9 cellular contexts compared by ENCODE assay signal in genomic region chr10:69223028-69223342, GRCh38. TPM values are rescaled to one million over a fixed set of nuclear protein-coding genes. Genes with fewer than 3 reads are reported as not detected.
DNase-seq lines count a peak whose midpoint lies in the region; ATAC-seq and TF ChIP-seq lines count a peak whose summit lies in the region.
"Had no signal": no experiment of that assay in that cellular context is flagged by ENCODE, and none has a peak within 500 bp of the region (broad histone marks: within the 10 kb centered on the region; RNA-seq: fewer than 3 reads in every experiment).

No MANE protein-coding gene starts in this region.

- no peak overlapping the region for H4K5ac ChIP-seq in H9 (ENCODE audit: insufficient read length, low read depth, low read length)

- no peak overlapping the region for H3K23ac ChIP-seq in H9 (ENCODE audit: insufficient read length, low read depth, low read length)

- no peak overlapping the region for H2BK12ac ChIP-seq in H9 (ENCODE audit: insufficient read length, low read depth, low read length)

- no peak overlapping the region for H3K14ac ChIP-seq in H9 (ENCODE audit: insufficient read depth, low read length)

- H3K9ac ChIP-seq in H9 (ENCODE audit: extremely low read depth, insufficient read length, low read length) (no peak overlapping the region), mucosa of rectum (ENCODE audit: low read depth in 1 of 2, low read length in 2 of 2) (peak overlapping the region in 1 of 2 donors; percentile 26)

- no peaks in the 10 kb centered on the region for H4K20me1 ChIP-seq in H9 (ENCODE audit: control insufficient read depth, insufficient read depth, insufficient read length)

- no peaks in the 10 kb centered on the region for H3K36me3 Mint-ChIP-seq in H9 (ENCODE audit: insufficient read depth in 1 of 3, low read depth in 3 of 3)
- H3K36me3 Mint-ChIP-seq in T-cell: no peaks in the 10 kb centered on the region

- H3K27ac ChIP-seq in H9 (ENCODE audit: insufficient read length, low read depth, low read length): no peak overlapping the region
- H3K27ac ChIP-seq in mucosa of rectum (ENCODE audit: low read depth in 2 of 2, low read length in 2 of 2): peak overlapping the region; percentile 88 to 95

- H4K91ac ChIP-seq in H9 (ENCODE audit: insufficient read length, low read depth, low read length): no peak overlapping the region

- no peak for TF ChIP-seq CTCF in H9 (conservative IDR thresholded peaks at IDR 0.05)

- no peaks in the 10 kb centered on the region for H3K23me2 ChIP-seq in H9 (ENCODE audit: insufficient read length, low read depth, low read length, poor library complexity, severe bottlenecking)

- H3T11ph ChIP-seq in H9 (ENCODE audit: low read length): no peak overlapping the region

- H3K4me1 Mint-ChIP-seq in H9: peaks cover 9 to 13% of the 10 kb centered on the region in 2 experiments
- H3K4me1 Mint-ChIP-seq in T-cell: peaks cover 31 to 47% (median 40%) of the 10 kb centered on the region in 3 donors

- ATAC-seq in GM18502 (IDR thresholded peaks at IDR 0.05; ENCODE audit: poor library complexity, unreplicated experiment) (peak; percentile 21), T-cell (replicated peaks in 1 of 4) (no peak), GM21737 (IDR thresholded peaks at IDR 0.05; ENCODE audit: unreplicated experiment) (no peak)

- no peaks in the 10 kb centered on the region for H3K9me3 Mint-ChIP-seq in H9
- H3K9me3 Mint-ChIP-seq in T-cell: no peaks in the 10 kb centered on the region

- no peak overlapping the region for H2BK15ac ChIP-seq in H9 (ENCODE audit: low read depth, low read length)

- WGBS in H9 (ENCODE audit: extremely low coverage, insufficient read length, low lambda C conversion rate): no CpG with 5 or more reads among the region's 1 CpG

- H3K4me2 ChIP-seq in H9 (ENCODE audit: insufficient read depth, insufficient read length, low read length): no peak overlapping the region

- CTCF ChIA-PET in T-cell (lab: Charles Lee): interaction anchor here in 1 of 2 donors (0.7 kb wide), 3 partner anchors 21 to 229 kb away, joined by 4 to 5 read pairs (median 5); no protein-coding TSS in a partner anchor

- H3K79me1 ChIP-seq in H9 (ENCODE audit: insufficient read depth, low read depth, low read length, poor library complexity, severe bottlenecking): no peaks in the 10 kb centered on the region

- H3K9me3 ChIP-seq in H9 (ENCODE audit: control insufficient read depth, low read depth, low read length) (no peaks in the 10 kb centered on the region), mucosa of rectum (ENCODE audit: control insufficient read depth in 2 of 2, low read length in 2 of 2) (no peaks in the 10 kb centered on the region)

- H3K27ac Mint-ChIP-seq in H9 (peak overlapping the region in 2 of 3 experiments; percentile 33 to 91; a peak in 3 of 7 replicates), T-cell (peak overlapping the region; percentile 80 to 89)

- no peaks in the 10 kb centered on the region for H3K36me3 ChIP-seq in mucosa of rectum (ENCODE audit: control insufficient read depth in 2 of 2, insufficient read depth in 2 of 2, low read length in 2 of 2)

- DNase-seq in H9: no peak
- DNase-seq in T-cell: no peak
- DNase-seq in stimulated activated CD4-positive, alpha-beta T cell treated with anti-CD3 and anti-CD28 coated beads, Interleukin-4, amount 100 ng/mL, for 24 hours: no peak
- DNase-seq in HuH-7 (ENCODE audit: low spot score): no peak
- no peak for DNase-seq in NCI-H1417 (lab: John Stamatoyannopoulos, UW)

- H3K18ac ChIP-seq in H9 (ENCODE audit: insufficient read length, low read depth, low read length): no peak overlapping the region

- H3K79me2 ChIP-seq in H9 (ENCODE audit: insufficient read depth, low read length): no peaks in the 10 kb centered on the region

- no peak overlapping the region for H3K4me3 Mint-ChIP-seq in H9
- H3K4me3 Mint-ChIP-seq in T-cell: peak overlapping the region; percentile 50 to 70 (median 59)

- no peak overlapping the region for H3K56ac ChIP-seq in H9 (ENCODE audit: insufficient read length, low read depth, low read length)

- H2BK5ac ChIP-seq in H9 (ENCODE audit: insufficient read length, low read length): no peak overlapping the region

- H3K4me3 ChIP-seq in mucosa of rectum (ENCODE audit: low read length in 2 of 2): peak overlapping the region; percentile 21 to 67

- no peak overlapping the region for H2BK120ac ChIP-seq in H9 (ENCODE audit: low read depth, low read length, poor library complexity, severe bottlenecking)

- POLR2A ChIA-PET in T-cell (lab: Charles Lee): no interaction called here

- peaks cover 2% of the 10 kb centered on the region; the same call in 1 of the 2 replicates for H3K27me3 Mint-ChIP-seq in H9 (ENCODE audit: low read depth)
- H3K27me3 Mint-ChIP-seq in T-cell: no peaks in the 10 kb centered on the region

- H4K8ac ChIP-seq in H9 (replicated peaks; ENCODE audit: insufficient read length, low read depth, low read length): no peak overlapping the region

- no peaks in the 10 kb centered on the region for H3K27me3 ChIP-seq in H9 (ENCODE audit: insufficient read depth, low read length)
- no peaks in the 10 kb centered on the region for H3K27me3 ChIP-seq in mucosa of rectum (ENCODE audit: control insufficient read depth in 2 of 2, insufficient read depth in 2 of 2, low read length in 2 of 2)

- H3K4ac ChIP-seq in H9 (ENCODE audit: low read depth, low read length): no peak overlapping the region

- no peak overlapping the region for H2BK20ac ChIP-seq in H9 (ENCODE audit: low read depth, low read length, poor library complexity, severe bottlenecking)

- peaks cover 4% of the 10 kb centered on the region; the same call in 1 of the 2 replicates for H3K4me1 ChIP-seq in H9 (ENCODE audit: insufficient read depth, low read length)
- H3K4me1 ChIP-seq in mucosa of rectum (ENCODE audit: control insufficient read depth in 2 of 2, insufficient read depth in 2 of 2, low read length in 2 of 2): peaks cover 26 to 32% of the 10 kb centered on the region in 2 donors

- no peak overlapping the region for H2AFZ ChIP-seq in H9 (ENCODE audit: low read length)

- H2AK5ac ChIP-seq in H9 (ENCODE audit: insufficient read length, low read length): no peak overlapping the region

RNA-seq across cellular contexts. Expression of gene HKDC1, which starts 2.9 kb away (rescaled TPM):
- 0.31 TPM in 1 of 2 replicates, not detected in the other for total RNA-seq in H9 (2021)
- total RNA-seq in T-cell: 1 to 10 TPM; 2.3 to 6.5 (median 5.2) TPM
- total RNA-seq: urinary bladder had no signal

RNA-seq across cellular contexts. Expression of gene SUPV3L1, which starts 43.0 kb away (rescaled TPM):
- total RNA-seq in H9 (2021) (54.3 and 57.3 TPM in 2 replicates), T-cell (10 to 100 TPM; 34.1 to 50.7 (median 36.1) TPM)

RNA-seq across cellular contexts. Expression of gene HK1, which starts 55.3 kb away (rescaled TPM):
- 98.8 and 104 TPM in 2 replicates for total RNA-seq in H9 (2021)
- total RNA-seq in T-cell: 10 to 100 TPM; 66.3 to 85.5 (median 83.6) TPM

Comparison
In these comparisons a context has a peak if more than half of its experiments do, and no peak if none do; other contexts are left out.
1. H3K4me3 Mint-ChIP-seq: peak in T-cell (3 of 3); none in H9 (0 of 2).